ENCODE assay signal across 11 cellular contexts in the genomic region with DNA sequence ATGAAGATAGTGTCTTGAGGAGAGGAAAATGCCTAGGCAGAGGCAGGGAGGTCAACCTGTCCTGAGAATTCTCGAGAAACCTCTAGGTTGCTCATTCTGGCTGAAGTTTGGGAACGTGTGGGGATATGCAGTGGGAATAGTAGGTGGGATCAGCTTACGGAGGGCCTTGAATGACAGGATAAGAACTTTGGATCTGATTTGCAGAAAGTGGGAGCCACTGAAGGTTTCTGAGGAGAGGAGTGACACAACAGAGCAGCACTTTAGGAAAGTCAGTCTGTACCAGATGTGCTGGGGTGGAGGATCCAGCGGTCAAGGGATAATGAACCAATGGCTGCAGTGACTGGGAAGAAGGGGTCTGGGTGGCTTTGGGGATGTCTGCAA. TPM values are rescaled to one million over a fixed set of nuclear protein-coding genes. Genes with fewer than 3 reads are reported as not detected.
DNase-seq lines count a peak whose midpoint lies in the region; ATAC-seq and TF ChIP-seq lines count a peak whose summit lies in the region.
"Had no signal": no experiment of that assay in that cellular context is flagged by ENCODE, and none has a peak within 500 bp of the region (broad histone marks: within the 10 kb centered on the region; RNA-seq: fewer than 3 reads in every experiment).

No MANE protein-coding gene starts in this region.

- TF ChIP-seq CTCF in GM12864 (IDR thresholded peaks at IDR 0.05; ENCODE audit: low read depth, low read length, missing control alignments) (no peak), RWPE1 (conservative IDR thresholded peaks at IDR 0.05; ENCODE audit: low read depth) (no peak), endothelial cell (IDR thresholded peaks at IDR 0.05; ENCODE audit: unreplicated experiment) (no peak), GM23338 (conservative IDR thresholded peaks at IDR 0.05; ENCODE audit: low read depth in 2 of 2) (no peak)

- CTCF ChIA-PET in RWPE1 (lab: Yijun Ruan, JAX): no interaction called here

- peak overlapping the region; percentile 44 for H3K27ac Mint-ChIP-seq in endothelial cell (ENCODE audit: unreplicated experiment)
- H3K27ac Mint-ChIP-seq in GM23338: no peak overlapping the region

- H3K4me1 Mint-ChIP-seq in endothelial cell (ENCODE audit: unreplicated experiment): peaks cover 42% of the 10 kb centered on the region
- peaks cover 44% of the 10 kb centered on the region for H3K4me1 Mint-ChIP-seq in GM23338

- H2AFZ ChIP-seq in GM23338: no peak overlapping the region

- peaks cover 8% of the 10 kb centered on the region for H3K36me3 Mint-ChIP-seq in endothelial cell (ENCODE audit: low read depth, unreplicated experiment)
- no peaks in the 10 kb centered on the region; the same call in 2 of the 3 replicates for H3K36me3 Mint-ChIP-seq in GM23338 (ENCODE audit: low read depth)

- DNase-seq in GM12864 (ENCODE audit: low read depth) (no peak), RWPE1 (ENCODE audit: low spot score) (no peak), endothelial cell (ENCODE audit: low spot score) (no peak), NCI-H2081 (lab: John Stamatoyannopoulos, UW) (no peak), GDM1 (lab: John Stamatoyannopoulos, UW) (no peak), GM23338 (ENCODE audit: low spot score) (no peak)
- DNase-seq in activated effector memory CD4-positive, alpha-beta T cell treated with anti-CD3 and anti-CD28 coated beads, Interleukin-2, amount 50 U/mL, for 16 hours: no peak
- DNase-seq: EL, NCI-H526 treated with DMSO at 0.1 percent for 48 hours, small intestine had no signal

- H3K36me3 ChIP-seq in GM23338 (ENCODE audit: insufficient read depth): no peaks in the 10 kb centered on the region

- 0 out of 2 replicates have a peak, but pooled peaks cover 4% of the 10 kb centered on the region for H4K20me1 ChIP-seq in GM23338 (replicated peaks; ENCODE audit: insufficient read depth)

- H3K9me2 ChIP-seq in GM23338 (ENCODE audit: insufficient read depth): no peaks in the 10 kb centered on the region

- peak overlapping the region; percentile 74 for H3K4me3 ChIP-seq in GM12864 (ENCODE audit: low read depth, low read length)
- no peak overlapping the region for H3K4me3 ChIP-seq in skin epidermis
- H3K4me3 ChIP-seq in GM23338: no peak overlapping the region

- H3K27ac ChIP-seq in RWPE1 (peak overlapping the region; percentile 86), skin epidermis (peak overlapping the region in 19 of 21 experiments; percentile 56 to 97 (median 86)), GM23338 (ENCODE audit: low read depth) (no peak overlapping the region)

- POLR2A ChIA-PET in RWPE1 (lab: Yijun Ruan, JAX; ENCODE audit: low non-redundant PET): no interaction called here

- H3K4me1 ChIP-seq in GM23338 (ENCODE audit: insufficient read depth): peaks cover 22% of the 10 kb centered on the region

- peak overlapping the region; percentile 22 for H3K4me3 Mint-ChIP-seq in endothelial cell (ENCODE audit: unreplicated experiment)
- H3K4me3 Mint-ChIP-seq in GM23338: no peak overlapping the region; the same call in 2 of the 3 replicates

- no peaks in the 10 kb centered on the region for H3F3A ChIP-seq in GM23338 (replicated peaks; ENCODE audit: low read depth)

- no peak overlapping the region for H3K4me2 ChIP-seq in GM23338

- H3K27me3 Mint-ChIP-seq in endothelial cell (ENCODE audit: unreplicated experiment) (peaks cover 15% of the 10 kb centered on the region), GM23338 (ENCODE audit: insufficient read depth, low read depth, poor library complexity) (peaks cover 18% of the 10 kb centered on the region)

- H3K79me2 ChIP-seq in GM23338 (replicated peaks; ENCODE audit: insufficient read depth): no peaks in the 10 kb centered on the region

- no peaks in the 10 kb centered on the region for H3K9me3 Mint-ChIP-seq in endothelial cell (ENCODE audit: unreplicated experiment)
- no peaks in the 10 kb centered on the region for H3K9me3 Mint-ChIP-seq in GM23338

- peaks cover 22% of the 10 kb centered on the region for H3K27me3 ChIP-seq in GM23338 (ENCODE audit: insufficient read depth)

- no peak for ATAC-seq in GM23338

TF ChIP-seq in GM23338, 12 proteins besides CTCF, POLR2A, EP300 and RAD21 (continues in another document):
- TF ChIP-seq JUNB (IDR thresholded peaks at IDR 0.05; ENCODE audit: unreplicated experiment): no peak
- no peak for TF ChIP-seq REST (IDR thresholded peaks at IDR 0.05; ENCODE audit: unreplicated experiment)
- no peak for TF ChIP-seq EZH2phosphoT487 (IDR thresholded peaks at IDR 0.05; ENCODE audit: unreplicated experiment)
- no peak for TF ChIP-seq STAT1 (IDR thresholded peaks at IDR 0.05; ENCODE audit: unreplicated experiment)
- TF ChIP-seq POLR2AphosphoS5 (IDR thresholded peaks at IDR 0.05; ENCODE audit: low read depth): no peak

RNA-seq across cellular contexts. Expression of gene CD82, which starts 2.4 kb away (rescaled TPM):
- 16.1 TPM for total RNA-seq in endothelial cell (ENCODE audit: unreplicated experiment)
- total RNA-seq in GM23338 (2014; rRNA removed; shearing (Covaris generic)): 4.9 and 9.6 TPM in 2 replicates
- 4.4 and 5.5 TPM in 2 replicates for polyA plus RNA-seq in GM23338 (2016; fragmentation: Nextera tagmentation; extraction: Ambion mirVana)
